Comparison of ENCODE assay signal across 19 cellular contexts in the genomic region with DNA sequence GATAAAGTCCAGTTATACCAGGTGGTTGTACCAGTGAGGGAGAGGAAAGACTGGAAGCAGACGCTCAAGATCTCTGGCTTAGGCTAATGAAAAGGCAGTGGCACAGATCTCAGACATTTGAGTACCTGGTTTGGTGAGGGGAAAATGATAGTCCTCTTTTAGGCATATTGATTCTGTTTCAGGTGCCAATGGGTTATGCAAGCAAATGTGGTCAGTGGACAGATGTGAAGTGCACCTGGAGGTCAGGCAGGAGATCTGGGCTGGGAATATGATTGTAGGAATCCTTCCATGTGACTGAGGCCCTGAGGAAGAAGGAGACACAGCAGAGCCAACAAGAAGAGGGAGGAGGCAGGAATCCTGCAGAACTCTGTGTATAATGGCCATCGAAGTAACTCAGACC.
"Had no signal": no experiment of that assay in that cellular context is flagged by ENCODE, and none has a peak within 500 bp of the region (broad histone marks: within the 10 kb centered on the region; RNA-seq: fewer than 3 reads in every experiment).

No MANE protein-coding gene starts in this region.

- H3K27me3 Mint-ChIP-seq: naive thymus-derived CD8-positive, alpha-beta T cell had no signal

- H3K4me1 Mint-ChIP-seq: naive B cell had no signal

- H3K4me3 Mint-ChIP-seq: dendritic cell treated with granulocyte-macrophage colony-stimulating factor and Interleukin-4, amounts not matched to agents 40 ng/mL and 50 ng/mL, for 4 days; mesothelial cell of epicardium; naive B cell; naive thymus-derived CD8-positive, alpha-beta T cell had no signal

- H3K27me3 ChIP-seq: colonic mucosa, esophagus muscularis mucosa, gastrocnemius medialis had no signal

- H3K27ac Mint-ChIP-seq: dendritic cell treated with granulocyte-macrophage colony-stimulating factor and Interleukin-4, amounts not matched to agents 40 ng/mL and 50 ng/mL, for 4 days; mesothelial cell of epicardium; naive B cell; naive thymus-derived CD8-positive, alpha-beta T cell had no signal

- H3K4me1 ChIP-seq: colonic mucosa, esophagus muscularis mucosa, gastrocnemius medialis, heart right ventricle, left ventricle myocardium inferior, lower lobe of right lung had no signal

- ATAC-seq: gastrocnemius medialis; heart right ventricle; left cardiac atrium; lower lobe of right lung; mucosa of descending colon; naive thymus-derived CD8-positive, alpha-beta T cell had no signal

- DNase-seq: colonic mucosa; cortex of kidney; effector memory CD4-positive, alpha-beta T cell; foreskin melanocyte; gastrocnemius medialis; glutamatergic neuron; head of caudate nucleus; heart right ventricle; hippocampal formation; left cardiac atrium; left ventricle myocardium inferior; lower lobe of right lung; mesenchymal stem cell; mucosa of descending colon; naive B cell; naive thymus-derived CD8-positive, alpha-beta T cell had no signal

- H3K9me3 Mint-ChIP-seq: dendritic cell treated with granulocyte-macrophage colony-stimulating factor and Interleukin-4, amounts not matched to agents 40 ng/mL and 50 ng/mL, for 4 days; mesothelial cell of epicardium; naive B cell had no signal

- H3K36me3 ChIP-seq: colonic mucosa, esophagus muscularis mucosa, gastrocnemius medialis, heart right ventricle, left ventricle myocardium inferior, lower lobe of right lung had no signal

- H3K36me3 Mint-ChIP-seq: mesothelial cell of epicardium; naive B cell; naive thymus-derived CD8-positive, alpha-beta T cell had no signal

- H3K27ac ChIP-seq: colonic mucosa, esophagus muscularis mucosa, gastrocnemius medialis, heart right ventricle, left ventricle myocardium inferior, lower lobe of right lung had no signal

- H3K4me3 ChIP-seq: colonic mucosa, esophagus muscularis mucosa, gastrocnemius medialis, heart right ventricle, left ventricle myocardium inferior, lower lobe of right lung, mucosa of descending colon had no signal
